ENCODE assay signal across 18 cellular contexts in the genomic region with DNA sequence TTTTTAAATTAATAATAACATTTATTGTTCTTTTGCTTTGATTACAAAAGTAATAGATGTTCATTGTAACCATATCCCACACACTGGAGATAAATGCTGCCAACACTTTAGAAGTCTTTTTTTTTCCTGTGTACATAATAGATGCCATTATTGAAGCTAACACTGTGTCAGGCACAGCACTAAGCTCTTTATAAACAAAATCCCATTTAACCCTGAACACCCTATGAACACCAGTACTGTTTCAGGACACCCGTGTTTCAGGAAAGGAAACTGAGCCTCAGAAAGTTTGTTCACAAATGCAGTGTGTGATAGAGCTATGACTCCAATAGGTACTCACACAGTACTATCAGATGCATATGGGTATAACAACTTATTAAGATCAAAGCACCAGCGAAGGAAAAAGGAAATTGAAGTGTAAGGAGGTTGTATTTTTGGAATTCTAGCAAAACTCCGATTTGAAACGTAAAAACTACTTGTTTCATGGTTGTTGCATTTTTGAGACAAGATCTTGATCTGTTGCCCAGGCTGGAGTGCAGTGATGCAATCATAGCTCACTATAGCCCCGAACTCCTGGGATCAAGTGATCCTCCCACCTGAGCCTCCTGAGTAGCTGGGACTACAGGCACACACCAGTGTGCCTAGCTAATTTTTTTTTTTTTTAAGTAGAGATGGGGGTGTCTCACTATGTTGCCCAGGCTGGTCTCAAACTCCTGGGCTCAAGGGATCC. TPM values are rescaled to one million over a fixed set of nuclear protein-coding genes. Genes with fewer than 3 reads are reported as not detected.
DNase-seq lines count a peak whose midpoint lies in the region; ATAC-seq and TF ChIP-seq lines count a peak whose summit lies in the region.
"Had no signal": no experiment of that assay in that cellular context is flagged by ENCODE, and none has a peak within 500 bp of the region (broad histone marks: within the 10 kb centered on the region; RNA-seq: fewer than 3 reads in every experiment).

No MANE protein-coding gene starts in this region.

- H3K36me3 Mint-ChIP-seq in activated naive CD8-positive, alpha-beta T cell treated with anti-CD3 and anti-CD28 coated beads for 36 hours = no peaks in the 10 kb centered on the region

- H3K27ac ChIP-seq in IMR-90 (ENCODE audit: insufficient read depth, low read length) (no peak overlapping the region; the same call in 1 of the 2 replicates), cingulate gyrus (ENCODE audit: low read depth, low read length) (peak overlapping the region; percentile 94), WERI-Rb-1 (no peak overlapping the region)
- H3K27ac ChIP-seq: brain microvascular endothelial cell had no signal

- no peak for TF ChIP-seq RAD21 in IMR-90 (IDR thresholded peaks at IDR 0.05; ENCODE audit: low read length)

- dilution Hi-C loops in IMR-90 (cut with HindIII; ENCODE audit: low sequenced_read_pairs, unreplicated experiment) = no loop called here

- H3K9me1 ChIP-seq in IMR-90 (ENCODE audit: insufficient read depth, low read length) = peaks cover 32% of the 10 kb centered on the region

- DNase-seq in IMR-90 (no peak), medulla oblongata (ENCODE audit: extremely low spot score) (peak; percentile 45), superior temporal gyrus (ENCODE audit: extremely low spot score) (peak; percentile 65), WERI-Rb-1 (no peak), LoVo (ENCODE audit: low spot score) (no peak)
- no peak for DNase-seq in activated naive CD8-positive, alpha-beta T cell treated with anti-CD3 and anti-CD28 coated beads for 36 hours
- DNase-seq: activated CD4-positive, CD25-positive, alpha-beta regulatory T cell treated with anti-CD3 and anti-CD28 coated beads, Interleukin-2, amount 50 U/mL, for 72 hours; AML-193; brain microvascular endothelial cell; H7; naive thymus-derived CD4-positive, alpha-beta T cell; NCI-H1436; NCI-H2227 treated with DMSO at 0.1 percent for 48 hours; stimulated activated naive CD8-positive, alpha-beta T cell treated with anti-CD3 and anti-CD28 coated beads, Interleukin-15, amount 100 ng/mL, for 72 hours; T-helper 17 cell had no signal

- peak overlapping the region; percentile 18; the same call in 1 of the 3 replicates for H2BK15ac ChIP-seq in IMR-90 (ENCODE audit: low read depth, low read length)

- no TSS peak for BruUV-seq in IMR-90 (replicated peaks; lab: Mats Ljungman, UMichigan)

- WGBS in IMR-90 (ENCODE audit: extremely low coverage in 2 of 2, insufficient read length in 1 of 2), 2 experiments = no CpG with 5 or more reads among the region's 5 CpGs

- in situ Hi-C loops in IMR-90 (cut with MboI; ENCODE audit: low sequenced_read_pairs) = no loop called here

- H3K56ac ChIP-seq in IMR-90 (ENCODE audit: extremely low read depth, insufficient read depth, low read length) = 0 out of 2 replicates have a peak overlapping the region, but pooled peaks have one; percentile 76

- peaks cover 37% of the 10 kb centered on the region for H3K4me1 ChIP-seq in IMR-90 (ENCODE audit: control insufficient read depth, insufficient read depth, low read length)

- H2AK5ac ChIP-seq in IMR-90 (ENCODE audit: low read depth, low read length) = 0 out of 2 replicates have a peak overlapping the region, but pooled peaks have one; percentile 57

- peaks cover 7 to 32% of the 10 kb centered on the region in 2 experiments for H3K79me1 ChIP-seq in IMR-90 (ENCODE audit: low read depth in 1 of 2, low read length in 2 of 2)

- peak overlapping the region; percentile 48; the same call in 1 of the 2 replicates for H2BK20ac ChIP-seq in IMR-90 (ENCODE audit: low read depth, low read length)

- TF ChIP-seq CTCF in IMR-90 (conservative IDR thresholded peaks at IDR 0.05; ENCODE audit: low read depth, low read length) = no peak
- no peak for TF ChIP-seq CTCF in WERI-Rb-1 (IDR thresholded peaks at IDR 0.05; ENCODE audit: low read depth, low read length)

- no peak overlapping the region for H3K4me3 ChIP-seq in IMR-90 (ENCODE audit: insufficient read depth, low read depth, low read length)
- no peak overlapping the region for H3K4me3 ChIP-seq in WERI-Rb-1 (ENCODE audit: low read depth, low read length)
- H3K4me3 ChIP-seq: left lung had no signal

- CTCF ChIA-PET in IMR-90 (lab: Yijun Ruan, JAX) = interaction anchor here (0.6 to 1.0 kb wide), 2 partner anchors 18 to 47 kb away, joined by 3 read pairs; no protein-coding TSS in a partner anchor

- no peak overlapping the region for H3K9ac ChIP-seq in IMR-90 (ENCODE audit: low read depth, low read length)

- H3K9me3 Mint-ChIP-seq in activated naive CD8-positive, alpha-beta T cell treated with anti-CD3 and anti-CD28 coated beads for 36 hours = no peaks in the 10 kb centered on the region
- H3K9me3 Mint-ChIP-seq: stimulated activated naive CD8-positive, alpha-beta T cell treated with anti-CD3 and anti-CD28 coated beads, Interleukin-15, amount 100 ng/mL, for 72 hours had no signal

- peak overlapping the region; percentile 40; the same call in 1 of the 2 replicates for H3K18ac ChIP-seq in IMR-90 (ENCODE audit: low read depth, low read length)

- peaks cover 15% of the 10 kb centered on the region for H4K20me1 ChIP-seq in IMR-90 (ENCODE audit: insufficient read depth, low read length)

- H3K27ac Mint-ChIP-seq in activated naive CD8-positive, alpha-beta T cell treated with anti-CD3 and anti-CD28 coated beads for 36 hours = no peak overlapping the region
- H3K27ac Mint-ChIP-seq: naive thymus-derived CD4-positive, alpha-beta T cell; stimulated activated naive CD8-positive, alpha-beta T cell treated with anti-CD3 and anti-CD28 coated beads, Interleukin-15, amount 100 ng/mL, for 72 hours; T-helper 17 cell had no signal

- peak overlapping the region; percentile 90 for H2BK120ac ChIP-seq in IMR-90 (ENCODE audit: low read depth, low read length)

- H3K4me3 Mint-ChIP-seq in activated naive CD8-positive, alpha-beta T cell treated with anti-CD3 and anti-CD28 coated beads for 36 hours = no peak overlapping the region
- H3K4me3 Mint-ChIP-seq: stimulated activated naive CD8-positive, alpha-beta T cell treated with anti-CD3 and anti-CD28 coated beads, Interleukin-15, amount 100 ng/mL, for 72 hours; T-helper 17 cell had no signal

- H3K27me3 Mint-ChIP-seq in activated naive CD8-positive, alpha-beta T cell treated with anti-CD3 and anti-CD28 coated beads for 36 hours = peaks cover 41% of the 10 kb centered on the region

- H3K9me3 ChIP-seq in IMR-90 (ENCODE audit: control insufficient read depth, insufficient read depth, low read length) (no peaks in the 10 kb centered on the region), WERI-Rb-1 (ENCODE audit: severe bottlenecking) (no peaks in the 10 kb centered on the region)
- H3K9me3 ChIP-seq: left lung had no signal

- peaks cover 31% of the 10 kb centered on the region for H3K4me1 Mint-ChIP-seq in activated naive CD8-positive, alpha-beta T cell treated with anti-CD3 and anti-CD28 coated beads for 36 hours

- no peak overlapping the region for H3K4me2 ChIP-seq in IMR-90 (ENCODE audit: low read depth, low read length)

- H3K14ac ChIP-seq in IMR-90 (replicated peaks; ENCODE audit: low read depth, low read length) = peak overlapping the region; percentile 43; the same call in 1 of the 2 replicates

- H3K23ac ChIP-seq in IMR-90 (ENCODE audit: low read depth, low read length) = peak overlapping the region; percentile 7; the same call in 1 of the 2 replicates

- H2BK5ac ChIP-seq in IMR-90 (ENCODE audit: low read depth, low read length, poor library complexity, severe bottlenecking) = peak overlapping the region; percentile 89

- H3K36me3 ChIP-seq in IMR-90 (ENCODE audit: control insufficient read depth, insufficient read depth, low read length) = peaks cover 2% of the 10 kb centered on the region; the same call in 1 of the 2 replicates
- H3K36me3 ChIP-seq in WERI-Rb-1 = no peaks in the 10 kb centered on the region
- H3K36me3 ChIP-seq: brain microvascular endothelial cell, left lung had no signal

- peak overlapping the region in 1 of 2 experiments; percentile 74; a peak in 1 of 4 replicates for H4K8ac ChIP-seq in IMR-90 (ENCODE audit: low read depth in 2 of 2, low read length in 2 of 2)

- ATAC-seq in IMR-90 (ENCODE audit: low read depth) = no peak
- no peak for ATAC-seq in SK-N-SH treated with all-trans-retinoic acid at 6 μM for 48 hours
- ATAC-seq: left lung; naive thymus-derived CD4-positive, alpha-beta T cell; stimulated activated naive CD8-positive, alpha-beta T cell treated with anti-CD3 and anti-CD28 coated beads, Interleukin-15, amount 100 ng/mL, for 72 hours; T-helper 17 cell had no signal

- H4K91ac ChIP-seq in IMR-90 (ENCODE audit: insufficient read depth, low read depth, low read length) = peak overlapping the region; percentile 3; the same call in 1 of the 2 replicates

- H3K4ac ChIP-seq in IMR-90 (ENCODE audit: low read depth, low read length) = peak overlapping the region; percentile 93; the same call in 1 of the 2 replicates

- no peak for TF ChIP-seq POLR2A in IMR-90 (IDR thresholded peaks at IDR 0.05; ENCODE audit: low read depth, low read length)

- POLR2A ChIA-PET in IMR-90 (lab: Charles Lee; ENCODE audit: unreplicated experiment) = no interaction called here

- H4K5ac ChIP-seq in IMR-90 (ENCODE audit: low read depth, low read length) = peak overlapping the region; percentile 27; the same call in 1 of the 2 replicates

- intact Hi-C loops in IMR-90 (cut with micrococcal nuclease) = loop anchor here (5.0 kb wide), 1 partner anchor 88 kb away; no protein-coding TSS in a partner anchor

- H2AFZ ChIP-seq in IMR-90 (replicated peaks; ENCODE audit: low read length, poor library complexity) = no peak overlapping the region

- H3K27me3 ChIP-seq in IMR-90 (ENCODE audit: control insufficient read depth, insufficient read depth, low read length) (no peaks in the 10 kb centered on the region), WERI-Rb-1 (ENCODE audit: insufficient read depth, low read depth, severe bottlenecking) (no peaks in the 10 kb centered on the region)
- H3K27me3 ChIP-seq: brain microvascular endothelial cell had no signal

- H2AK9ac ChIP-seq in IMR-90 (replicated peaks; ENCODE audit: low read depth, low read length, poor library complexity) = no peak overlapping the region

TF ChIP-seq in IMR-90, 13 proteins besides CTCF, POLR2A, EP300 and RAD21:
- TF ChIP-seq CEBPB (IDR thresholded peaks at IDR 0.05; ENCODE audit: low read depth, low read length) = peak; percentile 69
- TF ChIP-seq CHD1 (IDR thresholded peaks at IDR 0.05; ENCODE audit: low read depth, low read length) = no peak

TF ChIP-seq in SK-N-SH treated with all-trans-retinoic acid at 6 μM for 48 hours, 23 proteins besides CTCF, POLR2A, EP300 and RAD21 (continues in another document):
- TF ChIP-seq ZC3H10 (CRISPR knock-in tag; IDR thresholded peaks at IDR 0.05) = no peak
- no peak for TF ChIP-seq TOX (CRISPR knock-in tag; IDR thresholded peaks at IDR 0.05; ENCODE audit: borderline replicate concordance)

RNA-seq across cellular contexts. Expression of a gene that starts 2.0 kb away (rescaled TPM):
- 38.3 and 48.6 TPM in 2 replicates for total RNA-seq in IMR-90 (2012; rRNA removed)
- 62.5 and 66.6 TPM in 2 replicates for polyA plus RNA-seq in IMR-90 (2012; rRNA removed)
- polyA plus RNA-seq in IMR-90 (2012; cell fraction: cytosol; rRNA removed) = 43.3 and 62.3 TPM in 2 replicates
- polyA plus RNA-seq in IMR-90 (2012; cell fraction: nucleus; rRNA removed; ENCODE audit: low replicate concordance) = 123 and 327 TPM in 2 replicates
- 1 to 10 TPM; 1.2 to 1.3 TPM for total RNA-seq in activated naive CD8-positive, alpha-beta T cell treated with anti-CD3 and anti-CD28 coated beads for 36 hours
- polyA plus RNA-seq: naive thymus-derived CD4-positive, alpha-beta T cell had no signal

Comparison
In these comparisons a context has a peak if more than half of its experiments do, and no peak if none do; other contexts are left out.
1. DNase-seq: peak in medulla oblongata (single experiment) and superior temporal gyrus (single experiment); none in IMR-90 (single experiment), activated naive CD8-positive, alpha-beta T cell treated with anti-CD3 and anti-CD28 coated beads for 36 hours (single experiment), WERI-Rb-1 (single experiment) and LoVo (single experiment).
2. RNA of a gene that starts 2.0 kb away (total RNA-seq): 38.3 to 48.6 TPM in IMR-90; 1.2 to 1.3 TPM in activated naive CD8-positive, alpha-beta T cell treated with anti-CD3 and anti-CD28 coated beads for 36 hours; every median in the first group is over 10 times any median in the second.